Comparison of ENCODE assay signal across 1 cellular context in the genomic region with DNA sequence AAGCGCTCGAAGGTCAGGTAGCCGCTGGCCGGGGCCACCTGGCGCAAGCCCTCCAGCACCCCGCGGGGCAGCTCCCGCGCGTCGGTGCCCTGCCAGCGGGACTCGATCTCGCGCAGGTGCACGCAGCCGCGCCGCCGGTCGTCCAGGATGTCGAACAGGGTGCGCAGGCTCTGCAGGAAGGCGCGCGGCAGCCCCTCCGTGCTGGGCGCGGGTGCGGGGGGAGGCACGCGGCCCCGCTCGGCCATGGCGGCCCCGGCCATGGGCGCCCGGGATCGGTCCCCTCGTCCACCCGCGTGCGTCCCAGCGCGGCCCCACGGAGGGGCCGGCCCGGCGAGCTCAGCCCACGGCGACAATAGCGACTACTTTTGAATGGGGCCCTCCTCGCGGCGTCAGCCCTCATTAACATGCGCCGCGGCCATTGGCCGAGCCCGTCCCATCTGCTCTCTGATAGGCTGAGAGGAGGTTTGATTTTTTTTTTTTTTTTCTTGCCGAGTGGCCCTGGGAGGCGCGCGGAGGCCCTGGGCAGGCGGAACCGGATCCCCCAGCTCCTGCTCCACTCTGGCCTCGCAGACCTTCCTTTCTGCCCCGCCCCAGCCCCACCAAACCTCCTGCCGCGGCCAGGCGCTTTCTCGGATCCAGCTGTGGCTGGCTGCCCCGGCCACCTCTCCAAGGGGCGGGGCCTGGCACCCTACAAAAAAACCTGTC.
TF ChIP-seq lines count a peak whose summit lies in the region.

A gene with protein sequence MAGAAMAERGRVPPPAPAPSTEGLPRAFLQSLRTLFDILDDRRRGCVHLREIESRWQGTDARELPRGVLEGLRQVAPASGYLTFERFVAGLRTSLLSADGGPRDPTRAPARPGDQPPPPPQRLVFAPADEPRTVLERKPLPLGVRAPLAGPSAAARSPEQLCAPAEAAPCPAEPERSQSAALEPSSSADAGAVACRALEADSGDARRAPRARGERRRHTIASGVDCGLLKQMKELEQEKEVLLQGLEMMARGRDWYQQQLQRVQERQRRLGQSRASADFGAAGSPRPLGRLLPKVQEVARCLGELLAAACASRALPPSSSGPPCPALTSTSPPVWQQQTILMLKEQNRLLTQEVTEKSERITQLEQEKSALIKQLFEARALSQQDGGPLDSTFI (minus strand): TSS at position 357 of the 705 bp plus-strand sequence. CDS start 97 bp downstream, at position 260.

TF ChIP-seq in K562, 482 proteins besides CTCF, POLR2A, EP300 and RAD21 (continued from another document and continues in another):
- TF ChIP-seq, protein P1, sequence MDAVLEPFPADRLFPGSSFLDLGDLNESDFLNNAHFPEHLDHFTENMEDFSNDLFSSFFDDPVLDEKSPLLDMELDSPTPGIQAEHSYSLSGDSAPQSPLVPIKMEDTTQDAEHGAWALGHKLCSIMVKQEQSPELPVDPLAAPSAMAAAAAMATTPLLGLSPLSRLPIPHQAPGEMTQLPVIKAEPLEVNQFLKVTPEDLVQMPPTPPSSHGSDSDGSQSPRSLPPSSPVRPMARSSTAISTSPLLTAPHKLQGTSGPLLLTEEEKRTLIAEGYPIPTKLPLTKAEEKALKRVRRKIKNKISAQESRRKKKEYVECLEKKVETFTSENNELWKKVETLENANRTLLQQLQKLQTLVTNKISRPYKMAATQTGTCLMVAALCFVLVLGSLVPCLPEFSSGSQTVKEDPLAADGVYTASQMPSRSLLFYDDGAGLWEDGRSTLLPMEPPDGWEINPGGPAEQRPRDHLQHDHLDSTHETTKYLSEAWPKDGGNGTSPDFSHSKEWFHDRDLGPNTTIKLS (IDR thresholded peaks at IDR 0.05; ENCODE audit: borderline replicate concordance, low read depth), result peak; percentile 56; the same call in 1 of the 2 replicates
- TF ChIP-seq ARID2 (IDR thresholded peaks at IDR 0.05) (no peak), CXXC5 (CRISPR knock-in tag; IDR thresholded peaks at IDR 0.05) (peak; percentile 64), CHD1 (IDR thresholded peaks at IDR 0.05; ENCODE audit: low read length) (peak; percentile 57), DDX20 (tag; IDR thresholded peaks at IDR 0.05; ENCODE audit: low read depth) (no peak), SAFB2 (IDR thresholded peaks at IDR 0.05; ENCODE audit: borderline replicate concordance, low read depth, low read length, severe bottlenecking) (no peak), PTRF (tag; IDR thresholded peaks at IDR 0.05) (no peak), HCFC1 (IDR thresholded peaks at IDR 0.05; ENCODE audit: low read depth, low read length) (0 out of 2 replicates have a peak, but pooled peaks have one; percentile 7), SMAD1 (IDR thresholded peaks at IDR 0.05; ENCODE audit: low read depth, low read length, partially characterized antibody) (peak; percentile 22), DPF2 (IDR thresholded peaks at IDR 0.05) (no peak), CREB1 (IDR thresholded peaks at IDR 0.05) (peak; percentile 41; the same call in 1 of the 2 replicates), CREB1 (CRISPR knock-in tag; IDR thresholded peaks at IDR 0.05) (no peak), BRCA1 (IDR thresholded peaks at IDR 0.05) (no peak), BRCA1 (CRISPR knock-in tag; IDR thresholded peaks at IDR 0.05) (no peak), ZBED1 (IDR thresholded peaks at IDR 0.05) (no peak), ZEB2 (IDR thresholded peaks at IDR 0.05) (no peak), ZNF217 (CRISPR knock-in tag; IDR thresholded peaks at IDR 0.05) (no peak), FOXP1 (CRISPR knock-in tag; IDR thresholded peaks at IDR 0.05) (no peak), KDM2B (CRISPR knock-in tag; IDR thresholded peaks at IDR 0.05) (no peak), ZNF830 (CRISPR knock-in tag; IDR thresholded peaks at IDR 0.05) (no peak), CHD2 (IDR thresholded peaks at IDR 0.05; ENCODE audit: low read depth, low read length) (no peak), POLR2AphosphoS2 (IDR thresholded peaks at IDR 0.05; ENCODE audit: low read length) (no peak), CBFA2T3 (IDR thresholded peaks at IDR 0.05) (no peak), JUND (IDR thresholded peaks at IDR 0.05; ENCODE audit: borderline replicate concordance, low read depth, low read length) (no peak), JUND (tag; IDR thresholded peaks at IDR 0.05; ENCODE audit: borderline replicate concordance, low read depth, low read length) (peak; percentile 9; the same call in 1 of the 3 replicates), ADNP (tag; IDR thresholded peaks at IDR 0.05) (no peak), SIN3B (IDR thresholded peaks at IDR 0.05; ENCODE audit: low read depth) (0 out of 2 replicates have a peak, but pooled peaks have one; percentile 56), NEUROD1 (IDR thresholded peaks at IDR 0.05; ENCODE audit: borderline replicate concordance, low read depth, low read length, partially characterized antibody) (peak; percentile 8)
- TF ChIP-seq, protein P2, sequence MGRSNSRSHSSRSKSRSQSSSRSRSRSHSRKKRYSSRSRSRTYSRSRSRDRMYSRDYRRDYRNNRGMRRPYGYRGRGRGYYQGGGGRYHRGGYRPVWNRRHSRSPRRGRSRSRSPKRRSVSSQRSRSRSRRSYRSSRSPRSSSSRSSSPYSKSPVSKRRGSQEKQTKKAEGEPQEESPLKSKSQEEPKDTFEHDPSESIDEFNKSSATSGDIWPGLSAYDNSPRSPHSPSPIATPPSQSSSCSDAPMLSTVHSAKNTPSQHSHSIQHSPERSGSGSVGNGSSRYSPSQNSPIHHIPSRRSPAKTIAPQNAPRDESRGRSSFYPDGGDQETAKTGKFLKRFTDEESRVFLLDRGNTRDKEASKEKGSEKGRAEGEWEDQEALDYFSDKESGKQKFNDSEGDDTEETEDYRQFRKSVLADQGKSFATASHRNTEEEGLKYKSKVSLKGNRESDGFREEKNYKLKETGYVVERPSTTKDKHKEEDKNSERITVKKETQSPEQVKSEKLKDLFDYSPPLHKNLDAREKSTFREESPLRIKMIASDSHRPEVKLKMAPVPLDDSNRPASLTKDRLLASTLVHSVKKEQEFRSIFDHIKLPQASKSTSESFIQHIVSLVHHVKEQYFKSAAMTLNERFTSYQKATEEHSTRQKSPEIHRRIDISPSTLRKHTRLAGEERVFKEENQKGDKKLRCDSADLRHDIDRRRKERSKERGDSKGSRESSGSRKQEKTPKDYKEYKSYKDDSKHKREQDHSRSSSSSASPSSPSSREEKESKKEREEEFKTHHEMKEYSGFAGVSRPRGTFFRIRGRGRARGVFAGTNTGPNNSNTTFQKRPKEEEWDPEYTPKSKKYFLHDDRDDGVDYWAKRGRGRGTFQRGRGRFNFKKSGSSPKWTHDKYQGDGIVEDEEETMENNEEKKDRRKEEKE (IDR thresholded peaks at IDR 0.05; ENCODE audit: borderline replicate concordance in 1 of 2, control insufficient read depth in 1 of 2, low read depth in 2 of 2, low read length in 1 of 2), result no peak
- TF ChIP-seq, protein P3, sequence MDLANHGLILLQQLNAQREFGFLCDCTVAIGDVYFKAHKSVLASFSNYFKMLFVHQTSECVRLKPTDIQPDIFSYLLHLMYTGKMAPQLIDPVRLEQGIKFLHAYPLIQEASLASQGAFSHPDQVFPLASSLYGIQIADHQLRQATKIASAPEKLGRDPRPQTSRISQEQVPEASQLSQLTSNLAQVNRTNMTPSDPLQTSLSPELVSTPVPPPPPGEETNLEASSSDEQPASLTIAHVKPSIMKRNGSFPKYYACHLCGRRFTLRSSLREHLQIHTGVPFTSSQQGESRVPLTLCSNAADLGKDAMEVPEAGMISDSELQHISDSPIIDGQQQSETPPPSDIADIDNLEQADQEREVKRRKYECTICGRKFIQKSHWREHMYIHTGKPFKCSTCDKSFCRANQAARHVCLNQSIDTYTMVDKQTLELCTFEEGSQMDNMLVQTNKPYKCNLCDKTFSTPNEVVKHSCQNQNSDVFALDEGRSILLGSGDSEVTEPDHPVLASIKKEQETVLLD (IDR thresholded peaks at IDR 0.05), result peak; percentile 49; the same call in 1 of the 2 replicates
- TF ChIP-seq, protein P4, sequence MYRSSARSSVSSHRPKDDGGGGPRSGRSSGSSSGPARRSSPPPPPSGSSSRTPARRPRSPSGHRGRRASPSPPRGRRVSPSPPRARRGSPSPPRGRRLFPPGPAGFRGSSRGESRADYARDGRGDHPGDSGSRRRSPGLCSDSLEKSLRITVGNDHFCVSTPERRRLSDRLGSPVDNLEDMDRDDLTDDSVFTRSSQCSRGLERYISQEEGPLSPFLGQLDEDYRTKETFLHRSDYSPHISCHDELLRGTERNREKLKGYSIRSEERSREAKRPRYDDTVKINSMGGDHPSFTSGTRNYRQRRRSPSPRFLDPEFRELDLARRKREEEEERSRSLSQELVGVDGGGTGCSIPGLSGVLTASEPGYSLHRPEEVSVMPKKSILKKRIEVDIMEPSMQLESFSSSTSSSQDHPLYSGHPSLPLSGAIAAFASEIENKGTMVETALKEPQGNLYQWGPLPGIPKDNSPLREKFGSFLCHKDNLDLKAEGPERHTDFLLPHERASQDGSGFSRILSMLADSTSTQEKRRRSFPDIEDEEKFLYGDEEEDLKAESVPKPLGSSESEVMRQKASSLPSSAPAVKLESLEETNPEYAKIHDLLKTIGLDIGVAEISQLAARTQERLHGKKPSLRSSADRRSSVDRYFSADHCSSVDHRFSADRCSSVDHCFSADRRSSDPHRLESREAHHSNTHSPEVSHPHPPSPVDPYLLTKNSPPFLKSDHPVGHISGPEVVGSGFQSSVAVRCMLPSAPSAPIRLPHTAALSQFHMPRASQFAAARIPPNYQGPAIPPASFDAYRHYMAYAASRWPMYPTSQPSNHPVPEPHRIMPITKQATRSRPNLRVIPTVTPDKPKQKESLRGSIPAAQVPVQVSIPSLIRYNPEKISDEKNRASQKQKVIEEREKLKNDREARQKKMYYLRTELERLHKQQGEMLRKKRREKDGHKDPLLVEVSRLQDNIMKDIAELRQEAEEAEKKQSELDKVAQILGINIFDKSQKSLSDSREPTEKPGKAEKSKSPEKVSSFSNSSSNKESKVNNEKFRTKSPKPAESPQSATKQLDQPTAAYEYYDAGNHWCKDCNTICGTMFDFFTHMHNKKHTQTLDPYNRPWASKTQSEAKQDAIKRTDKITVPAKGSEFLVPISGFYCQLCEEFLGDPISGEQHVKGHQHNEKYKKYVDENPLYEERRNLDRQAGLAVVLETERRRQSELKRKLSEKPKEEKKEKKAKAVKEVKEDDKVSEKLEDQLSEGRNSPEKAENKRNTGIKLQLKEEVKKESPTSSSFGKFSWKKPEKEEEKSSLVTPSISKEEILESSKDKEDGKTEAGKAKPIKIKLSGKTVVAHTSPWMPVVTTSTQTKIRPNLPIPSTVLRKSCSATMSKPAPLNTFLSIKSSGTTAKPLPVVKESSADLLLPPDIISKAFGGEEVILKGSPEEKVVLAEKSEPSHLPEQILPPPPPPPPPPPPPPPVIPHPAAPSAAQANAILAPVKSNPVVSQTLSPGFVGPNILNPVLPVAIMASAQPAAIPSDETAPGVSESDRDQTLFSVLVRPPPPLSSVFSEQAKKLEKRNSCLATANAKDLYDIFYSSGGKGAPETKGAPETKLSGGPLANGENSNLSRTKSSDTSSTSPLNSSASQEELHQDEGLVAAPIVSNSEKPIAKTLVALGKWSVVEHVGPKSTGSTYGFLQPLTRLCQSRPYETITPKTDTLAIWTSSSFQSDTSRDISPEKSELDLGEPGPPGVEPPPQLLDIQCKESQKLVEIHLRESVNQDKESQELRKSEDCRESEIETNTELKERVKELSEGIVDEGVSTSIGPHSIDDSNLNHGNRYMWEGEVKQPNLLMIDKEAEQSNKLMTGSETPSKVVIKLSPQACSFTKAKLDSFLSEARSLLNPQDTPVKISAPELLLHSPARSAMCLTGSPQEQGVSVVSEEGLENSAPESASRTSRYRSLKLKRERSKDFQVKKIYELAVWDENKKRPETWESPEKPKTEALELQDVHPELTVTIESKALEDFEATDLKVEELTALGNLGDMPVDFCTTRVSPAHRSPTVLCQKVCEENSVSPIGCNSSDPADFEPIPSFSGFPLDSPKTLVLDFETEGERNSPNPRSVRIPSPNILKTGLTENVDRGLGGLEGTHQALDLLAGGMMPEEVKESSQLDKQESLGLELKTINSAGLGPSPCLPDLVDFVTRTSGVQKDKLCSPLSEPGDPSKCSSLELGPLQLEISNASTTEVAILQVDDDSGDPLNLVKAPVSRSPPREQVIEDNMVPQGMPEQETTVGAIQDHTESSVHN (IDR thresholded peaks at IDR 0.05; ENCODE audit: borderline replicate concordance in 1 of 2, low read depth in 1 of 2), result no peak
- TF ChIP-seq, protein P5, sequence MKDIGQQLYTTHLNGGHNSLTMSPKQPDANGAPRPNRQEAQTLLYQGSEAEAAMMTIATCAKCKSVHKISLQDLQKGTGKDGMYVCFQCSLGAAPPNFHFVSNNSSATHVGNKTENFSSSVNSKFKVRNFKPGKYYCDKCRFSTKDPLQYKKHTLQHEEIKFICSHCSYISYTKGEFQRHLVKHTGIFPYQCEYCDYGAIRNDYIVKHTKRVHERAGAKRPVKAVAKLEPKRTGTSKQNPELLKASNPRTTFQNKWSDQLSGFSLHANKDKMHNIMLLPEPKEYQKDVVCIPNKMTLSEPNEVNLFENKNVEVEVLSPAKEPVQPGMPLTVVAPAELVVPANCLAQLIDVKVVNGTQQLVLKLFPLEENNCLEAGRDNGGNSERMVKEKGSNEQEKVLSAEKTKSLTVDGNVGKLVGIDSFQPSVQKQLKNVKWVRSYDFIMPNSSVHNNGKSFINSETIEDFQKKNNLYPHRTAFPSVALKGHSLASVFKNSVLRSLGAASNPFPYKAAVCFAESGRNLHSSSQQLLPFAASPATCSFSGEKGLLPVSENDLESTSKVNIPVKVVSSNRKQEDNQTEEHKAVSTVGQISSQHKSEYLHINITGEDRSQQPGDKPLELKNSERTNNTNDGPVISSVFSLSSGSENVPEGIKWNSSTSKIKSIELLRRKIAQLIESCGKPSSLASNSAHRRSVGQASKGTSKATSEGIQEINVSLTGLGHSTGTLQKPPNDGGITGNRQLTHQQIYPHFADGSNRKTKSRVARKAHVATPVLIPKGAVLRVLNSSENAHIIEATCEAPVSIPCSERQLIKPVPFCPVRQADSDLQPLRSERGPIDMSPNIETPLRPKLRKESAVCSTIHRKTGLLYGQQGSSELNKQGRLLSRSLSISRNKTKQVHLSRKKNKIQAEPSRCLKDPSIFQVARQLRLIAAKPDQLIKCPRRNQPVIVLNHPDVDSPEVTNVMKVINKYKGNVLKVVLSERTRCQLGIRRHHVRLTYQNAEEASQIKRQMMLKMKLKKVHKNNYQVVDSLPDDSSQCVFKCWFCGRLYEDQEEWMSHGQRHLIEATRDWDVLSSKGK (CRISPR knock-in tag; IDR thresholded peaks at IDR 0.05), result no peak
- TF ChIP-seq, protein P6, sequence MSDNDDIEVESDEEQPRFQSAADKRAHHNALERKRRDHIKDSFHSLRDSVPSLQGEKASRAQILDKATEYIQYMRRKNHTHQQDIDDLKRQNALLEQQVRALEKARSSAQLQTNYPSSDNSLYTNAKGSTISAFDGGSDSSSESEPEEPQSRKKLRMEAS (CRISPR knock-in tag; IDR thresholded peaks at IDR 0.05), result peak; percentile 87
- TF ChIP-seq, protein P7, sequence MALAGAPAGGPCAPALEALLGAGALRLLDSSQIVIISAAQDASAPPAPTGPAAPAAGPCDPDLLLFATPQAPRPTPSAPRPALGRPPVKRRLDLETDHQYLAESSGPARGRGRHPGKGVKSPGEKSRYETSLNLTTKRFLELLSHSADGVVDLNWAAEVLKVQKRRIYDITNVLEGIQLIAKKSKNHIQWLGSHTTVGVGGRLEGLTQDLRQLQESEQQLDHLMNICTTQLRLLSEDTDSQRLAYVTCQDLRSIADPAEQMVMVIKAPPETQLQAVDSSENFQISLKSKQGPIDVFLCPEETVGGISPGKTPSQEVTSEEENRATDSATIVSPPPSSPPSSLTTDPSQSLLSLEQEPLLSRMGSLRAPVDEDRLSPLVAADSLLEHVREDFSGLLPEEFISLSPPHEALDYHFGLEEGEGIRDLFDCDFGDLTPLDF (CRISPR knock-in tag; IDR thresholded peaks at IDR 0.05), result no peak
- TF ChIP-seq, protein P8, sequence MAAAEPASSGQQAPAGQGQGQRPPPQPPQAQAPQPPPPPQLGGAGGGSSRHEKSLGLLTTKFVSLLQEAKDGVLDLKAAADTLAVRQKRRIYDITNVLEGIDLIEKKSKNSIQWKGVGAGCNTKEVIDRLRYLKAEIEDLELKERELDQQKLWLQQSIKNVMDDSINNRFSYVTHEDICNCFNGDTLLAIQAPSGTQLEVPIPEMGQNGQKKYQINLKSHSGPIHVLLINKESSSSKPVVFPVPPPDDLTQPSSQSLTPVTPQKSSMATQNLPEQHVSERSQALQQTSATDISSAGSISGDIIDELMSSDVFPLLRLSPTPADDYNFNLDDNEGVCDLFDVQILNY (CRISPR knock-in tag; IDR thresholded peaks at IDR 0.05), result no peak
